12 cellular contexts compared by ENCODE assay signal in genomic region chr9:33759648-33760047, GRCh38. TPM values are rescaled to one million over a fixed set of nuclear protein-coding genes. Genes with fewer than 3 reads are reported as not detected.
A peak's percentile ranks its signal among the peaks of the same experiment; 100 is the strongest.
DNase-seq lines count a peak whose midpoint lies in the region; ATAC-seq, FAIRE-seq and TF ChIP-seq lines count a peak whose summit lies in the region.
"Not testable (repeated sequence)": the region's sequence is repeated elsewhere in the genome, so short reads cannot be mapped to it uniquely, and the experiment has no call there.
"Had no signal": no experiment of that assay in that cellular context is flagged by ENCODE, and none has a peak within 500 bp of the region (broad histone marks: within the 10 kb centered on the region; RNA-seq: fewer than 3 reads in every experiment).

No MANE protein-coding gene starts in this region.

- not testable (repeated sequence) for H3K79me2 ChIP-seq in K562 (ENCODE audit: control insufficient read depth, insufficient read depth, low read length); osteoblast (ENCODE audit: insufficient read depth, low read length)
- H3K79me2 ChIP-seq in keratinocyte (ENCODE audit: control insufficient read depth, insufficient read depth, low read length): peaks cover 25% of the 10 kb centered on the region

- H3K4me2 ChIP-seq in K562 (ENCODE audit: insufficient read depth, low read length); keratinocyte (ENCODE audit: control insufficient read depth, extremely low read depth, insufficient read depth, low read depth, low read length); osteoblast (ENCODE audit: insufficient read depth, low read length): not testable (repeated sequence)

- H3K4me1 ChIP-seq in K562 (replicated peaks in 1 of 2; ENCODE audit: control insufficient read depth in 2 of 2, insufficient read depth in 2 of 2, low read length in 2 of 2); osteoblast (ENCODE audit: insufficient read depth, low read length): not testable (repeated sequence)
- H3K4me1 ChIP-seq in esophagus squamous epithelium: peaks cover 0 to 37% (median 0%) of the 10 kb centered on the region in 3 donors
- peaks cover 49% of the 10 kb centered on the region for H3K4me1 ChIP-seq in keratinocyte (ENCODE audit: control insufficient read depth, extremely low read depth, insufficient read depth, low read length)

- not testable (repeated sequence) for H3K9me3 ChIP-seq in K562 (replicated peaks; ENCODE audit: control insufficient read depth, insufficient read depth, low read depth, low read length); esophagus squamous epithelium; keratinocyte (ENCODE audit: control insufficient read depth, low read depth, low read length); osteoblast (ENCODE audit: low read depth, low read length)

- ATAC-seq in K562: peak; percentile 61

- not testable (repeated sequence) for TF ChIP-seq RAD21 in K562 (CRISPR knock-in tag; conservative IDR thresholded peaks at IDR 0.05 in 1 of 2, IDR thresholded peaks at IDR 0.05 in 1 of 2)

- POLR2A ChIA-PET in K562 (lab: Yijun Ruan, JAX): not testable (repeated sequence)

- H2AFZ ChIP-seq in K562 (ENCODE audit: low read depth, low read length): peak overlapping the region; percentile 47
- H2AFZ ChIP-seq in keratinocyte (ENCODE audit: control insufficient read depth, low read length); osteoblast (ENCODE audit: low read length): not testable (repeated sequence)

- FAIRE-seq in K562 (lab: Jason Lieb, UNC) (peak; percentile 83), keratinocyte (lab: Jason Lieb, UNC) (peak; percentile 85)

- BruUV-seq in K562 (replicated peaks; lab: Mats Ljungman, UMichigan): not testable (repeated sequence)

- H3K27ac ChIP-seq in K562 (ENCODE audit: extremely low read depth, low read depth, low read length); osteoblast (ENCODE audit: low read depth, low read length): not testable (repeated sequence)
- H3K27ac ChIP-seq in esophagus squamous epithelium (peak overlapping the region in 3 of 4 donors; percentile 12 to 61 (median 49)), keratinocyte (ENCODE audit: control insufficient read depth, insufficient read depth, low read length) (peak overlapping the region; percentile 26)

- DNase-seq in CD1c-positive myeloid dendritic cell (ENCODE audit: extremely low spot score) (peak; percentile 77), HT1080 (ENCODE audit: low read depth) (peak; percentile 83), SIG-M5 treated with dmso at 0.1 percent for 504 hours (lab: John Stamatoyannopoulos, UW; ENCODE audit: unreplicated experiment) (peak; percentile 83), K562 (ENCODE audit: extremely low read depth in 1 of 4, low spot score in 3 of 4) (peak in 1 of 4 experiments; percentile 12), osteoblast (ENCODE audit: insufficient read length, low spot score, missing footprints) (peak; percentile 54)
- DNase-seq in NK-92 treated with Interleukin-12 subunit alpha and Interleukin-12 subunit beta, amount 100 ng/mL, for 24 hours (lab: John Stamatoyannopoulos, UW): peak; percentile 9
- DNase-seq in esophagus squamous epithelium (lab: John Stamatoyannopoulos, UW); keratinocyte (ENCODE audit: low read depth, low spot score): not testable (repeated sequence)

- in situ Hi-C loops in K562 (cut with MboI): not testable (repeated sequence)

- not testable (repeated sequence) for H3K4me3 ChIP-seq in K562; esophagus squamous epithelium; keratinocyte (ENCODE audit: control insufficient read depth in 2 of 3, extremely low read depth in 1 of 3, insufficient read depth in 2 of 3, low read depth in 1 of 3, low read length in 3 of 3); osteoblast (ENCODE audit: insufficient read depth, low read length)

- not testable (repeated sequence) for H3K9ac ChIP-seq in K562 (ENCODE audit: insufficient read depth in 1 of 2, low read depth in 2 of 2, low read length in 2 of 2); keratinocyte (ENCODE audit: control insufficient read depth, extremely low read depth, insufficient read depth, low read length)

- 67% methylated on average over 1 of the region's 2 CpGs for WGBS in K562 (ENCODE audit: insufficient coverage, low coverage, missing lambda C conversion rate)
- WGBS in esophagus squamous epithelium, 2 donors: 46 to 72% methylated on average over 2 of the region's 2 CpGs

- H3K36me3 ChIP-seq in K562 (ENCODE audit: control insufficient read depth, insufficient read depth, low read length); esophagus squamous epithelium; keratinocyte (ENCODE audit: control insufficient read depth in 2 of 2, extremely low read depth in 1 of 2, insufficient read depth in 2 of 2, low read length in 2 of 2); osteoblast (ENCODE audit: insufficient read depth, low read length): not testable (repeated sequence)

- not testable (repeated sequence) for TF ChIP-seq EP300 in K562 (IDR thresholded peaks at IDR 0.05; ENCODE audit: low read length)

- TF ChIP-seq CTCF in K562 (IDR thresholded peaks at IDR 0.05 in 2 of 3, conservative IDR thresholded peaks at IDR 0.05 in 1 of 3; ENCODE audit: insufficient read depth in 2 of 3, low read depth in 1 of 3, low read length in 3 of 3); esophagus squamous epithelium (IDR thresholded peaks at IDR 0.05); keratinocyte (optimal IDR thresholded peaks at IDR 0.05 in 1 of 3, IDR thresholded peaks at IDR 0.05 in 1 of 3, conservative IDR thresholded peaks at IDR 0.05 in 1 of 3; ENCODE audit: extremely low read depth in 1 of 3, insufficient read depth in 2 of 3, low read length in 3 of 3); osteoblast (IDR thresholded peaks at IDR 0.05; ENCODE audit: extremely low read depth, low read depth, low read length): not testable (repeated sequence)

- not testable (repeated sequence) for H4K20me1 ChIP-seq in K562 (replicated peaks; ENCODE audit: control insufficient read depth, insufficient read depth, low read length); keratinocyte (ENCODE audit: control insufficient read depth, extremely low read depth, insufficient read depth, low read length); osteoblast (ENCODE audit: insufficient read depth, low read length)

- dilution Hi-C loops in keratinocyte (cut with MboI; ENCODE audit: extremely low pct_ligation_motif_present, low sequenced_read_pairs): not testable (repeated sequence)

- intact Hi-C loops in K562 (cut with micrococcal nuclease); esophagus squamous epithelium (cut with DNase I): not testable (repeated sequence)

- CTCF ChIA-PET in K562 (lab: Yijun Ruan, JAX; ENCODE audit: low intra/inter-chr PET ratio): not testable (repeated sequence)

- not testable (repeated sequence) for H3K27me3 ChIP-seq in K562 (ENCODE audit: control insufficient read depth in 2 of 2, insufficient read depth in 2 of 2, low read length in 2 of 2); esophagus squamous epithelium; keratinocyte (ENCODE audit: control insufficient read depth, extremely low read depth, insufficient read depth, low read length); osteoblast (ENCODE audit: insufficient read depth, low read length)

- not testable (repeated sequence) for H3K9me1 ChIP-seq in K562 (ENCODE audit: control insufficient read depth, insufficient read depth, low read length); keratinocyte (ENCODE audit: control insufficient read depth, extremely low read depth, insufficient read depth, low read length)

- not testable (repeated sequence) for TF ChIP-seq POLR2A in K562 (conservative IDR thresholded peaks at IDR 0.05); esophagus squamous epithelium (IDR thresholded peaks at IDR 0.05)

RNA-seq across cellular contexts. Expression of gene PRSS3, which starts 35.7 kb away (rescaled TPM):
- 6.8 and 7.3 TPM in 2 replicates for total RNA-seq in HT1080 (2014; rRNA removed; shearing (Covaris generic))
- 2.3 and 3.7 TPM in 2 replicates for polyA plus RNA-seq in HT1080 (2015; cell fraction: cytosol; rRNA removed)
- polyA plus RNA-seq in HT1080 (2015; cell fraction: nucleus; rRNA removed): 0.45 and 1.1 TPM in 2 replicates
- total RNA-seq in K562 (2011; cell fraction: chromatin; rRNA removed; ENCODE audit: low replicate concordance): not detected in 2 replicates
- total RNA-seq in K562 (2011; cell fraction: nucleolus; rRNA removed): not detected in 2 replicates
- not detected in 2 replicates for total RNA-seq in K562 (2011; cell fraction: nucleoplasm; rRNA removed)
- total RNA-seq in K562 (2014; rRNA removed): not detected in 2 replicates
- total RNA-seq in K562 (2014; rRNA removed; fragmentation: Illumina TruSeq; extraction: Trizol): not detected in 2 replicates
- not detected in 2 replicates for total RNA-seq in K562 (2015; rRNA removed; fragmentation: Illumina TruSeq; extraction: Trizol)
- total RNA-seq in K562 (2021): 0.42 and 1.3 TPM in 2 replicates
- not detected in 2 replicates for polyA plus RNA-seq in K562 (2011; rRNA removed)
- not detected in 2 replicates for polyA plus RNA-seq in K562 (2011; cell fraction: cytosol; rRNA removed)
- polyA plus RNA-seq in K562 (2011; cell fraction: nucleus; rRNA removed): not detected in 2 replicates
- polyA plus RNA-seq in K562 (2012): 0.25 and 0.89 TPM in 2 replicates
- polyA plus RNA-seq in K562 (2014; fragmentation: Illumina TruSeq; extraction: Trizol): 0.18 TPM in 1 of 2 replicates, not detected in the other
- polyA plus RNA-seq in K562 (2014; fragmentation: Nextera tagmentation; extraction: Ambion mirVana): under 1 TPM in 1 of 2 experiments, not detected in 1; 0.35 TPM
- polyA plus RNA-seq in K562 (2014; rRNA removed): not detected in 2 replicates
- polyA minus RNA-seq in K562 (2011; rRNA and poly(A)+ RNA removed): not detected in 2 replicates
- polyA minus RNA-seq in K562 (2011; cell fraction: cytosol; rRNA and poly(A)+ RNA removed): not detected in 2 replicates
- polyA minus RNA-seq in K562 (2011; cell fraction: nucleus; rRNA and poly(A)+ RNA removed): not detected in 2 replicates
- 100 to 1,000 TPM in 1 of 4 donors, 10 to 100 TPM in 3; 39.5 to 204 (median 56.5) TPM for total RNA-seq in esophagus squamous epithelium
- 5.9 to 34.6 TPM (median 9.1 TPM) in 3 replicates for polyA plus RNA-seq in keratinocyte
- polyA plus RNA-seq in keratinocyte (2011; ENCODE audit: low read depth): 39.8 TPM
- 9.5 and 14.0 TPM in 2 replicates for polyA plus RNA-seq in keratinocyte (2011; cell fraction: cytosol; rRNA removed)
- 4.1 and 4.2 TPM in 2 replicates for polyA plus RNA-seq in keratinocyte (2011; cell fraction: nucleus; rRNA removed)
- 60.7 and 196 TPM in 2 replicates for polyA plus RNA-seq in keratinocyte (2012; ENCODE audit: low replicate concordance)
- polyA minus RNA-seq in keratinocyte: 6.1 to 31.9 TPM (median 9.3 TPM) in 3 replicates
- polyA minus RNA-seq in keratinocyte (2011; cell fraction: cytosol; rRNA and poly(A)+ RNA removed): 5.6 TPM
- 0.74 and 1.5 TPM in 2 replicates for polyA minus RNA-seq in keratinocyte (2011; cell fraction: nucleus; rRNA and poly(A)+ RNA removed)
- total RNA-seq in osteoblast: 2.2 and 3.5 TPM in 2 replicates
- total RNA-seq: A673; activated T-helper 1 cell treated with anti-CD3 and anti-CD28 coated beads, Interleukin-12 subunit alpha, Interleukin-12 subunit beta, Interleukin-2, Interleukin-4 antibody, amounts not matched to agents 30 ng/mL and 10 ng/mL and 1 ng/mL, durations not matched to agents 14 hours and 24 hours and 36 hours; left cardiac atrium had no signal
- polyA plus RNA-seq: neural cell had no signal

RNA-seq across cellular contexts. Expression of gene UBE2R2, which starts 57.3 kb away (rescaled TPM):
- 15.9 and 25.7 TPM in 2 replicates for total RNA-seq in HT1080 (2014; rRNA removed; shearing (Covaris generic))
- 45.2 and 53.2 TPM in 2 replicates for polyA plus RNA-seq in HT1080 (2015; cell fraction: cytosol; rRNA removed)
- polyA plus RNA-seq in HT1080 (2015; cell fraction: nucleus; rRNA removed): 28.4 and 29.9 TPM in 2 replicates
- total RNA-seq in K562 (2011; cell fraction: chromatin; rRNA removed; ENCODE audit: low replicate concordance): 9.6 and 14.3 TPM in 2 replicates
- 7.1 and 7.2 TPM in 2 replicates for total RNA-seq in K562 (2011; cell fraction: nucleolus; rRNA removed)
- total RNA-seq in K562 (2011; cell fraction: nucleoplasm; rRNA removed): 12.5 and 19.9 TPM in 2 replicates
- 8.2 and 9.7 TPM in 2 replicates for total RNA-seq in K562 (2014; rRNA removed)
- total RNA-seq in K562 (2014; rRNA removed; fragmentation: Illumina TruSeq; extraction: Trizol): 12.8 and 13.8 TPM in 2 replicates
- 11.1 and 11.3 TPM in 2 replicates for total RNA-seq in K562 (2015; rRNA removed; fragmentation: Illumina TruSeq; extraction: Trizol)
- total RNA-seq in K562 (2021): 20.5 and 22.5 TPM in 2 replicates
- polyA plus RNA-seq in K562 (2011; rRNA removed): 10.2 and 12.0 TPM in 2 replicates
- 6.8 and 10.1 TPM in 2 replicates for polyA plus RNA-seq in K562 (2011; cell fraction: cytosol; rRNA removed)
- polyA plus RNA-seq in K562 (2011; cell fraction: nucleus; rRNA removed): 5.5 and 8.1 TPM in 2 replicates
- polyA plus RNA-seq in K562 (2012): 21.8 and 25.8 TPM in 2 replicates
- 22.3 and 26.2 TPM in 2 replicates for polyA plus RNA-seq in K562 (2014; fragmentation: Illumina TruSeq; extraction: Trizol)
- 1 to 10 TPM; 7.8 to 8.4 TPM for polyA plus RNA-seq in K562 (2014; fragmentation: Nextera tagmentation; extraction: Ambion mirVana)
- 11.3 and 11.8 TPM in 2 replicates for polyA plus RNA-seq in K562 (2014; rRNA removed)
- 20.5 and 24.5 TPM in 2 replicates for polyA minus RNA-seq in K562 (2011; rRNA and poly(A)+ RNA removed)
- polyA minus RNA-seq in K562 (2011; cell fraction: cytosol; rRNA and poly(A)+ RNA removed): 11.1 and 12.7 TPM in 2 replicates
- 4.0 and 7.6 TPM in 2 replicates for polyA minus RNA-seq in K562 (2011; cell fraction: nucleus; rRNA and poly(A)+ RNA removed)
- total RNA-seq in esophagus squamous epithelium: 10 to 100 TPM; 14.3 to 19.1 (median 16.7) TPM
- polyA plus RNA-seq in keratinocyte: 11.5 to 39.7 TPM (median 20.5 TPM) in 3 replicates
- polyA plus RNA-seq in keratinocyte (2011; ENCODE audit: low read depth): 36.0 TPM
- polyA plus RNA-seq in keratinocyte (2011; cell fraction: cytosol; rRNA removed): 26.4 and 39.9 TPM in 2 replicates
- 24.6 and 28.7 TPM in 2 replicates for polyA plus RNA-seq in keratinocyte (2011; cell fraction: nucleus; rRNA removed)
- 35.9 and 60.3 TPM in 2 replicates for polyA plus RNA-seq in keratinocyte (2012; ENCODE audit: low replicate concordance)
- 15.0 to 24.3 TPM (median 18.9 TPM) in 3 replicates for polyA minus RNA-seq in keratinocyte
- 18.6 TPM for polyA minus RNA-seq in keratinocyte (2011; cell fraction: cytosol; rRNA and poly(A)+ RNA removed)
- 12.5 and 23.7 TPM in 2 replicates for polyA minus RNA-seq in keratinocyte (2011; cell fraction: nucleus; rRNA and poly(A)+ RNA removed)
- total RNA-seq in osteoblast: 21.4 and 22.4 TPM in 2 replicates
